ENCODE assay signal across 1 cellular context in the genomic region with DNA sequence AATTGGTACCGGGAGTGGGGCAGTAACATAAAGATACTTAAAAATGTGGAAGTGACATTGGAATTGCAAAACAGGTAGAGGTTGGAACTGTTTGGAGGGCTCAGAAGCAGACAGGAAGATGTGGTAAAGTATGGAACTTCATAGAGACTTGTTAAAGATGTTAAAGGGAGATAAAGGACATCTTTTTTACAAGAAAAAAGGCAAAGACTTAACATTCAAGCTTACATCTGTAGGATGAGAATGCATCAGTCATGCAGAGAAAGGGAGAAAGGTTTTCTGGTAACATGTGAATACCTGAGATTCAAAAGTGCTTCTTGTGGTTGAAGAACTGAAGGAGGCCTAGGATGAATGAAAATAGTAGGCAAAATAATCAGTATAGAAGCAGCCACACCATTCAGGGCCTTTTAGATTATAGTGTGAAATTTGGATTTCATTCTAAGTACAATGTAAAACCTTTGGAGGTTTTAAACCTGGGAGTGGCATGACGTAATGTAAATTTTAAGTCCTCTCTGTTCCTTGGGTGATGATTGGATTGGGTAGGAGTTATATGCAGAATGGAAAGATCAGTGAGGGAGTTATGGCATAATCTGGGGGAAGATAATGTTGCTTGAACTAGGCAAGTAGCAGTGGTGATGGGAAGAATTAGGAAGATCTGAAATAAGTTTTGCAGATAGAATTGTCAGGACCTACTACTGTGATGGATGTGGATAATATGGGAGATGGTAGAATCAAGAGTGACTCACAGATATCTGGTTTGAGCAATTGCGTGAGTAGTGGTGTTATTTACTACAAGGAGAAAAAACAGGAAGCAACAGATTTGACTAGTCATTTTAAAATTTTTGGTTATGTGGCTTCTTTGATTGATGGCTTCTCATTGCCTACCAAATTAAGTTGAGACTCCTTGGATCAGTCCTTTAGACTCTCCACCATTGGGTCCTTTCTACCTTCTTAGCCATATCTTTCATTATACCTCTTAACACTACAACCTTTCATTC.
TF ChIP-seq lines count a peak whose summit lies in the region.

No MANE protein-coding gene starts in this region.

TF ChIP-seq in SK-N-SH, 30 proteins besides CTCF, POLR2A, EP300 and RAD21:
- TF ChIP-seq RCOR1 (IDR thresholded peaks at IDR 0.05; ENCODE audit: low read length) = no peak
- TF ChIP-seq, protein P1, sequence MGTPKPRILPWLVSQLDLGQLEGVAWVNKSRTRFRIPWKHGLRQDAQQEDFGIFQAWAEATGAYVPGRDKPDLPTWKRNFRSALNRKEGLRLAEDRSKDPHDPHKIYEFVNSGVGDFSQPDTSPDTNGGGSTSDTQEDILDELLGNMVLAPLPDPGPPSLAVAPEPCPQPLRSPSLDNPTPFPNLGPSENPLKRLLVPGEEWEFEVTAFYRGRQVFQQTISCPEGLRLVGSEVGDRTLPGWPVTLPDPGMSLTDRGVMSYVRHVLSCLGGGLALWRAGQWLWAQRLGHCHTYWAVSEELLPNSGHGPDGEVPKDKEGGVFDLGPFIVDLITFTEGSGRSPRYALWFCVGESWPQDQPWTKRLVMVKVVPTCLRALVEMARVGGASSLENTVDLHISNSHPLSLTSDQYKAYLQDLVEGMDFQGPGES (IDR thresholded peaks at IDR 0.05; ENCODE audit: low read depth, low read length) = no peak
- TF ChIP-seq TEAD4 (IDR thresholded peaks at IDR 0.05; ENCODE audit: borderline replicate concordance, insufficient read depth) = no peak
- no peak for TF ChIP-seq EZH2phosphoT487 (IDR thresholded peaks at IDR 0.05; ENCODE audit: borderline replicate concordance, low read depth)
- no peak for TF ChIP-seq JUND (IDR thresholded peaks at IDR 0.05)
- TF ChIP-seq, protein P2, sequence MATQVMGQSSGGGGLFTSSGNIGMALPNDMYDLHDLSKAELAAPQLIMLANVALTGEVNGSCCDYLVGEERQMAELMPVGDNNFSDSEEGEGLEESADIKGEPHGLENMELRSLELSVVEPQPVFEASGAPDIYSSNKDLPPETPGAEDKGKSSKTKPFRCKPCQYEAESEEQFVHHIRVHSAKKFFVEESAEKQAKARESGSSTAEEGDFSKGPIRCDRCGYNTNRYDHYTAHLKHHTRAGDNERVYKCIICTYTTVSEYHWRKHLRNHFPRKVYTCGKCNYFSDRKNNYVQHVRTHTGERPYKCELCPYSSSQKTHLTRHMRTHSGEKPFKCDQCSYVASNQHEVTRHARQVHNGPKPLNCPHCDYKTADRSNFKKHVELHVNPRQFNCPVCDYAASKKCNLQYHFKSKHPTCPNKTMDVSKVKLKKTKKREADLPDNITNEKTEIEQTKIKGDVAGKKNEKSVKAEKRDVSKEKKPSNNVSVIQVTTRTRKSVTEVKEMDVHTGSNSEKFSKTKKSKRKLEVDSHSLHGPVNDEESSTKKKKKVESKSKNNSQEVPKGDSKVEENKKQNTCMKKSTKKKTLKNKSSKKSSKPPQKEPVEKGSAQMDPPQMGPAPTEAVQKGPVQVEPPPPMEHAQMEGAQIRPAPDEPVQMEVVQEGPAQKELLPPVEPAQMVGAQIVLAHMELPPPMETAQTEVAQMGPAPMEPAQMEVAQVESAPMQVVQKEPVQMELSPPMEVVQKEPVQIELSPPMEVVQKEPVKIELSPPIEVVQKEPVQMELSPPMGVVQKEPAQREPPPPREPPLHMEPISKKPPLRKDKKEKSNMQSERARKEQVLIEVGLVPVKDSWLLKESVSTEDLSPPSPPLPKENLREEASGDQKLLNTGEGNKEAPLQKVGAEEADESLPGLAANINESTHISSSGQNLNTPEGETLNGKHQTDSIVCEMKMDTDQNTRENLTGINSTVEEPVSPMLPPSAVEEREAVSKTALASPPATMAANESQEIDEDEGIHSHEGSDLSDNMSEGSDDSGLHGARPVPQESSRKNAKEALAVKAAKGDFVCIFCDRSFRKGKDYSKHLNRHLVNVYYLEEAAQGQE (IDR thresholded peaks at IDR 0.05; ENCODE audit: low read depth, low read length) = no peak
- TF ChIP-seq, protein P3, sequence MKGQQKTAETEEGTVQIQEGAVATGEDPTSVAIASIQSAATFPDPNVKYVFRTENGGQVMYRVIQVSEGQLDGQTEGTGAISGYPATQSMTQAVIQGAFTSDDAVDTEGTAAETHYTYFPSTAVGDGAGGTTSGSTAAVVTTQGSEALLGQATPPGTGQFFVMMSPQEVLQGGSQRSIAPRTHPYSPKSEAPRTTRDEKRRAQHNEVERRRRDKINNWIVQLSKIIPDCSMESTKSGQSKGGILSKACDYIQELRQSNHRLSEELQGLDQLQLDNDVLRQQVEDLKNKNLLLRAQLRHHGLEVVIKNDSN (IDR thresholded peaks at IDR 0.05; ENCODE audit: borderline replicate concordance, low read depth) = no peak
